In the genomic region with DNA sequence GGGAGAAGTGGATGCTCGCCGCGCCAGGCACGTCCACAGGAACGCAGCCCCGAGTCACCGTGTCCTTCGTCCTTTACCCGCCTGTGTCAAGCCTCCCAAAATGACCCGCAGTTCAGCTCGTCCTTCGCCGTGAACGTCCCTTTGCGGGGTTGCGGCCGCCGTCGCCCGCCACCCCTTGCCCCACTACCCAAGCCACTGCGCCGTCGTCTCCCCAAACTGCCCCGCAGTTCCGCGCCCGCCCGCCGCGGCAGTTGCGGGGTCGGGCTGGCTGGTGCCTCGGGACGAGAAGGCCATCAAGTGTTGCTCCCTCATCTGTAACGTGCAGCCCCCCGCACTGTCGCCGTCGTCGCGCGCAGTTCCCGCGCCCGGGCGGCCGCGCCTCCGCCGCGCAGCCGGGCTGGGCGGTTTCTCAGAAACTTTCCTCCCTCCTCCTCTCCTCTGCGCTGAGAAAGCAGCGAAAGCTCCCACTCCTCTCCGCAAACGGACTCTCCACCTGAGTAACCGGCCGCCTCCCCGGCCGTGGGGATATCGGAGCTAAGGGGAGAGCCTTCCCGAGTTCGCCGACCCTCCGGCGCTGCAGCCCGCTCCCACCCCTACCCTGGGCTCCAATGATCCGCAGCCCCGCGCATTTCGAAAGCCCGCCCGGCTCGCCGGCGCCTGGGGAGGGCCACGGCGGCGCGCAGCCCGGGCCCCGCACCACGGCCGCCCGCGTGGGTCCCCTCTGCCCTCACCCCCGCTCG, we compare ENCODE assay signal across 9 cellular contexts. TPM values are rescaled to one million over a fixed set of nuclear protein-coding genes. Genes with fewer than 3 reads are reported as not detected.
DNase-seq lines count a peak whose midpoint lies in the region; ATAC-seq, FAIRE-seq and TF ChIP-seq lines count a peak whose summit lies in the region.
"Had no signal": no experiment of that assay in that cellular context is flagged by ENCODE, and none has a peak within 500 bp of the region (broad histone marks: within the 10 kb centered on the region; RNA-seq: fewer than 3 reads in every experiment).

No MANE protein-coding gene starts in this region.

- peak; percentile 38 for DNase-seq in NCI-H2227 (lab: John Stamatoyannopoulos, UW; ENCODE audit: unreplicated experiment)
- DNase-seq in NCI-H2227 treated with DMSO at 0.1 percent for 48 hours (lab: John Stamatoyannopoulos, UW): no peak
- peak; percentile 59 for DNase-seq in SW480 (ENCODE audit: low spot score)
- DNase-seq in brain microvascular endothelial cell: no peak
- DNase-seq in keratinocyte (ENCODE audit: low read depth, low spot score): no peak
- DNase-seq in stimulated activated CD4-positive, alpha-beta T cell treated with anti-CD3 and anti-CD28 coated beads, Interleukin-1b, Interleukin-23, amount 100 ng/mL, for 4 hours (ENCODE audit: low read depth in 2 of 2): peak; percentile 20 to 35

- FAIRE-seq in keratinocyte (lab: Jason Lieb, UNC): no peak
- FAIRE-seq: islet of Langerhans had no signal

- peak overlapping the region; percentile 89 for H3K9ac ChIP-seq in keratinocyte (ENCODE audit: control insufficient read depth, extremely low read depth, insufficient read depth, low read length)

- no peaks in the 10 kb centered on the region for H3K9me1 ChIP-seq in keratinocyte (ENCODE audit: control insufficient read depth, extremely low read depth, insufficient read depth, low read length)

- ATAC-seq in HG03469 (IDR thresholded peaks at IDR 0.05; ENCODE audit: unreplicated experiment) (no peak), GM19397 (IDR thresholded peaks at IDR 0.05; ENCODE audit: unreplicated experiment) (no peak)

- H3K4me2 ChIP-seq in keratinocyte (ENCODE audit: control insufficient read depth, extremely low read depth, insufficient read depth, low read depth, low read length): peak overlapping the region; percentile 96

- no peaks in the 10 kb centered on the region for H4K20me1 ChIP-seq in keratinocyte (ENCODE audit: control insufficient read depth, extremely low read depth, insufficient read depth, low read length)

- no peaks in the 10 kb centered on the region for H3K9me3 ChIP-seq in keratinocyte (ENCODE audit: control insufficient read depth, low read depth, low read length)

- H3K79me2 ChIP-seq in keratinocyte (ENCODE audit: control insufficient read depth, insufficient read depth, low read length): peaks cover 48% of the 10 kb centered on the region

- peak overlapping the region; percentile 83 for H3K4me3 ChIP-seq in brain microvascular endothelial cell (ENCODE audit: low read depth, low read length)
- peak overlapping the region; percentile 69 to 84 (median 77) for H3K4me3 ChIP-seq in keratinocyte (ENCODE audit: control insufficient read depth in 2 of 3, extremely low read depth in 1 of 3, insufficient read depth in 2 of 3, low read depth in 1 of 3, low read length in 3 of 3)

- H3K27me3 ChIP-seq in brain microvascular endothelial cell (replicated peaks): no peaks in the 10 kb centered on the region
- H3K27me3 ChIP-seq in keratinocyte (ENCODE audit: control insufficient read depth, extremely low read depth, insufficient read depth, low read length): no peaks in the 10 kb centered on the region

- peak overlapping the region; percentile 86 for H3K27ac ChIP-seq in brain microvascular endothelial cell
- H3K27ac ChIP-seq in keratinocyte (ENCODE audit: control insufficient read depth, insufficient read depth, low read length): peak overlapping the region; percentile 89

- H3K36me3 ChIP-seq in brain microvascular endothelial cell (replicated peaks) (peaks cover 20% of the 10 kb centered on the region), keratinocyte (ENCODE audit: control insufficient read depth in 2 of 2, extremely low read depth in 1 of 2, insufficient read depth in 2 of 2, low read length in 2 of 2) (peaks cover 0 to 7% of the 10 kb centered on the region in 2 experiments)

- in situ Hi-C loops in brain microvascular endothelial cell (cut with HindIII; ENCODE audit: low pct_ligation_motif_present, low sequenced_read_pairs): no loop called here

- peaks cover 26% of the 10 kb centered on the region for H3K4me1 ChIP-seq in keratinocyte (ENCODE audit: control insufficient read depth, extremely low read depth, insufficient read depth, low read length)

- dilution Hi-C loops in keratinocyte (cut with MboI; ENCODE audit: extremely low pct_ligation_motif_present, low sequenced_read_pairs): no loop called here

- H2AFZ ChIP-seq in keratinocyte (ENCODE audit: control insufficient read depth, low read length): peak overlapping the region; percentile 80

- TF ChIP-seq CTCF in brain microvascular endothelial cell (IDR thresholded peaks at IDR 0.05; ENCODE audit: low read depth, low read length, missing control alignments): no peak
- TF ChIP-seq CTCF in keratinocyte (optimal IDR thresholded peaks at IDR 0.05 in 1 of 3, IDR thresholded peaks at IDR 0.05 in 1 of 3, conservative IDR thresholded peaks at IDR 0.05 in 1 of 3; ENCODE audit: extremely low read depth in 1 of 3, insufficient read depth in 2 of 3, low read length in 3 of 3): no peak

RNA-seq across cellular contexts. Expression of gene CDKN1B, which starts 6.7 kb away (rescaled TPM):
- polyA plus RNA-seq in keratinocyte: 2.9 to 5.5 TPM (median 5.1 TPM) in 3 replicates
- 16.5 TPM for polyA plus RNA-seq in keratinocyte (2011; ENCODE audit: low read depth)
- polyA plus RNA-seq in keratinocyte (2011; cell fraction: cytosol; rRNA removed): 1.5 and 2.4 TPM in 2 replicates
- polyA plus RNA-seq in keratinocyte (2011; cell fraction: nucleus; rRNA removed): 3.4 and 4.0 TPM in 2 replicates
- polyA plus RNA-seq in keratinocyte (2012; ENCODE audit: low replicate concordance): 8.1 and 9.2 TPM in 2 replicates
- polyA minus RNA-seq in keratinocyte: 0.89 to 3.2 TPM (median 1.2 TPM) in 3 replicates
- polyA minus RNA-seq in keratinocyte (2011; cell fraction: cytosol; rRNA and poly(A)+ RNA removed): 6.9 TPM
- polyA minus RNA-seq in keratinocyte (2011; cell fraction: nucleus; rRNA and poly(A)+ RNA removed): 5.5 and 6.0 TPM in 2 replicates

RNA-seq across cellular contexts. Expression of gene GPR19, which starts 27.9 kb away (rescaled TPM):
- 0.05 to 0.45 TPM (median 0.17 TPM) in 3 replicates for polyA plus RNA-seq in keratinocyte
- not detected for polyA plus RNA-seq in keratinocyte (2011; ENCODE audit: low read depth)
- 0.10 and 0.18 TPM in 2 replicates for polyA plus RNA-seq in keratinocyte (2011; cell fraction: cytosol; rRNA removed)
- 0.45 TPM in 1 of 2 replicates, not detected in the other for polyA plus RNA-seq in keratinocyte (2011; cell fraction: nucleus; rRNA removed)
- polyA plus RNA-seq in keratinocyte (2012; ENCODE audit: low replicate concordance): 0.28 TPM in 1 of 2 replicates, not detected in the other
- polyA minus RNA-seq in keratinocyte: 0.23 to 1.1 TPM in 2 of 3 replicates, not detected in the other
- not detected for polyA minus RNA-seq in keratinocyte (2011; cell fraction: cytosol; rRNA and poly(A)+ RNA removed)
- polyA minus RNA-seq in keratinocyte (2011; cell fraction: nucleus; rRNA and poly(A)+ RNA removed): not detected in 2 replicates

Comparison
In these comparisons a context has a peak if more than half of its experiments do, and no peak if none do; other contexts are left out.
1. DNase-seq: peak in NCI-H2227 (single experiment), SW480 (single experiment) and stimulated activated CD4-positive, alpha-beta T cell treated with anti-CD3 and anti-CD28 coated beads, Interleukin-1b, Interleukin-23, amount 100 ng/mL, for 4 hours (2 of 2); none in NCI-H2227 treated with DMSO at 0.1 percent for 48 hours (single experiment), brain microvascular endothelial cell (single experiment) and keratinocyte (single experiment).